Comparison of ENCODE assay signal across 2 cellular contexts in the genomic region with DNA sequence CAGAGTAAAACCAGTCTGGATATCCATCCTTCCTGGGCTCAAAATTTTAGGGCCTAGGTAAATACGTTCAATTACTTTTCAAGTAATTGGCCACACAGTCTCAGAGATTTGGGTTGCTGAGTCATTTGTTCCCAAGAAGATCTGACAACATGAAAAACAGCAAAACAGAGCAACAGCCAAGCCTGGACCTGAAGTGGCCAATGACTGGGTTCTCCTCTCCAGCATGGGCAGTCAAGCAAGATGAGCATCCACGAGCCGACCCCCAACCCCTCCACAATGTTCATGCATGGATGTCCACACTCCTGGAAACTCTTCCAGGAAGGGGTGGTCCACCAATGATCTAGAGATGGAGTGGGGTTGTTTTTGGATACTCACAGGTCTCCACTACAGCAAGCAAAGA.
TF ChIP-seq lines count a peak whose summit lies in the region.

No MANE protein-coding gene starts in this region.

TF ChIP-seq in GM12878, 131 proteins besides CTCF, POLR2A, EP300 and RAD21:
- no peak for TF ChIP-seq TBL1XR1 (IDR thresholded peaks at IDR 0.05; ENCODE audit: low read depth, low read length)
- no peak; the same call in 1 of the 2 replicates for TF ChIP-seq JUNB (IDR thresholded peaks at IDR 0.05)
- TF ChIP-seq ESRRA (IDR thresholded peaks at IDR 0.05; ENCODE audit: low read length): no peak
- TF ChIP-seq BCL11A (IDR thresholded peaks at IDR 0.05; ENCODE audit: low read depth, low read length): peak; percentile 54; the same call in 1 of the 2 replicates
- peak; percentile 12; the same call in 1 of the 2 replicates for TF ChIP-seq DPF2 (IDR thresholded peaks at IDR 0.05)
- peak; percentile 31; the same call in 1 of the 2 replicates for TF ChIP-seq PAX5 (IDR thresholded peaks at IDR 0.05; ENCODE audit: borderline replicate concordance, low read depth, low read length)
- no peak for TF ChIP-seq YBX1 (IDR thresholded peaks at IDR 0.05)
- TF ChIP-seq RB1 (IDR thresholded peaks at IDR 0.05; ENCODE audit: borderline replicate concordance): no peak
- no peak for TF ChIP-seq FOXK2 (IDR thresholded peaks at IDR 0.05)
- TF ChIP-seq RFX5 (IDR thresholded peaks at IDR 0.05; ENCODE audit: low read depth, low read length): peak; percentile 95
- TF ChIP-seq, protein P1, sequence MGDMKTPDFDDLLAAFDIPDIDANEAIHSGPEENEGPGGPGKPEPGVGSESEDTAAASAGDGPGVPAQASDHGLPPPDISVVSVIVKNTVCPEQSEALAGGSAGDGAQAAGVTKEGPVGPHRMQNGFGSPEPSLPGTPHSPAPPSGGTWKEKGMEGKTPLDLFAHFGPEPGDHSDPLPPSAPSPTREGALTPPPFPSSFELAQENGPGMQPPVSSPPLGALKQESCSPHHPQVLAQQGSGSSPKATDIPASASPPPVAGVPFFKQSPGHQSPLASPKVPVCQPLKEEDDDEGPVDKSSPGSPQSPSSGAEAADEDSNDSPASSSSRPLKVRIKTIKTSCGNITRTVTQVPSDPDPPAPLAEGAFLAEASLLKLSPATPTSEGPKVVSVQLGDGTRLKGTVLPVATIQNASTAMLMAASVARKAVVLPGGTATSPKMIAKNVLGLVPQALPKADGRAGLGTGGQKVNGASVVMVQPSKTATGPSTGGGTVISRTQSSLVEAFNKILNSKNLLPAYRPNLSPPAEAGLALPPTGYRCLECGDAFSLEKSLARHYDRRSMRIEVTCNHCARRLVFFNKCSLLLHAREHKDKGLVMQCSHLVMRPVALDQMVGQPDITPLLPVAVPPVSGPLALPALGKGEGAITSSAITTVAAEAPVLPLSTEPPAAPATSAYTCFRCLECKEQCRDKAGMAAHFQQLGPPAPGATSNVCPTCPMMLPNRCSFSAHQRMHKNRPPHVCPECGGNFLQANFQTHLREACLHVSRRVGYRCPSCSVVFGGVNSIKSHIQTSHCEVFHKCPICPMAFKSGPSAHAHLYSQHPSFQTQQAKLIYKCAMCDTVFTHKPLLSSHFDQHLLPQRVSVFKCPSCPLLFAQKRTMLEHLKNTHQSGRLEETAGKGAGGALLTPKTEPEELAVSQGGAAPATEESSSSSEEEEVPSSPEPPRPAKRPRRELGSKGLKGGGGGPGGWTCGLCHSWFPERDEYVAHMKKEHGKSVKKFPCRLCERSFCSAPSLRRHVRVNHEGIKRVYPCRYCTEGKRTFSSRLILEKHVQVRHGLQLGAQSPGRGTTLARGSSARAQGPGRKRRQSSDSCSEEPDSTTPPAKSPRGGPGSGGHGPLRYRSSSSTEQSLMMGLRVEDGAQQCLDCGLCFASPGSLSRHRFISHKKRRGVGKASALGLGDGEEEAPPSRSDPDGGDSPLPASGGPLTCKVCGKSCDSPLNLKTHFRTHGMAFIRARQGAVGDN (IDR thresholded peaks at IDR 0.05): peak; percentile 47; the same call in 1 of the 2 replicates
- TF ChIP-seq RUNX3 (IDR thresholded peaks at IDR 0.05; ENCODE audit: low read length): peak; percentile 11; the same call in 1 of the 2 replicates
- no peak for TF ChIP-seq TCF7 (IDR thresholded peaks at IDR 0.05; ENCODE audit: borderline replicate concordance)
- no peak for TF ChIP-seq STAT3 (IDR thresholded peaks at IDR 0.05; ENCODE audit: low read depth, low read length)
- TF ChIP-seq CREB1 (IDR thresholded peaks at IDR 0.05; ENCODE audit: low read depth): peak; percentile 68
- TF ChIP-seq MTA2 (IDR thresholded peaks at IDR 0.05; ENCODE audit: low read depth): peak; percentile 70; the same call in 1 of the 2 replicates
- no peak for TF ChIP-seq CHD2 (IDR thresholded peaks at IDR 0.05; ENCODE audit: borderline replicate concordance, low read depth, low read length)
- peak; percentile 49; the same call in 1 of the 2 replicates for TF ChIP-seq CREM (IDR thresholded peaks at IDR 0.05; ENCODE audit: low read depth)

TF ChIP-seq in HepG2, 621 proteins besides CTCF, POLR2A, EP300 and RAD21:
- TF ChIP-seq, protein P2, sequence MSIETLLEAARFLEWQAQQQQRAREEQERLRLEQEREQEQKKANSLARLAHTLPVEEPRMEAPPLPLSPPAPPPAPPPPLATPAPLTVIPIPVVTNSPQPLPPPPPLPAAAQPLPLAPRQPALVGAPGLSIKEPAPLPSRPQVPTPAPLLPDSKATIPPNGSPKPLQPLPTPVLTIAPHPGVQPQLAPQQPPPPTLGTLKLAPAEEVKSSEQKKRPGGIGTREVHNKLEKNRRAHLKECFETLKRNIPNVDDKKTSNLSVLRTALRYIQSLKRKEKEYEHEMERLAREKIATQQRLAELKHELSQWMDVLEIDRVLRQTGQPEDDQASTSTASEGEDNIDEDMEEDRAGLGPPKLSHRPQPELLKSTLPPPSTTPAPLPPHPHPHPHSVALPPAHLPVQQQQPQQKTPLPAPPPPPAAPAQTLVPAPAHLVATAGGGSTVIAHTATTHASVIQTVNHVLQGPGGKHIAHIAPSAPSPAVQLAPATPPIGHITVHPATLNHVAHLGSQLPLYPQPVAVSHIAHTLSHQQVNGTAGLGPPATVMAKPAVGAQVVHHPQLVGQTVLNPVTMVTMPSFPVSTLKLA (IDR thresholded peaks at IDR 0.05): no peak
TF ChIP-seq in HepG2: peak in this region for 0.
